In the genomic region with DNA sequence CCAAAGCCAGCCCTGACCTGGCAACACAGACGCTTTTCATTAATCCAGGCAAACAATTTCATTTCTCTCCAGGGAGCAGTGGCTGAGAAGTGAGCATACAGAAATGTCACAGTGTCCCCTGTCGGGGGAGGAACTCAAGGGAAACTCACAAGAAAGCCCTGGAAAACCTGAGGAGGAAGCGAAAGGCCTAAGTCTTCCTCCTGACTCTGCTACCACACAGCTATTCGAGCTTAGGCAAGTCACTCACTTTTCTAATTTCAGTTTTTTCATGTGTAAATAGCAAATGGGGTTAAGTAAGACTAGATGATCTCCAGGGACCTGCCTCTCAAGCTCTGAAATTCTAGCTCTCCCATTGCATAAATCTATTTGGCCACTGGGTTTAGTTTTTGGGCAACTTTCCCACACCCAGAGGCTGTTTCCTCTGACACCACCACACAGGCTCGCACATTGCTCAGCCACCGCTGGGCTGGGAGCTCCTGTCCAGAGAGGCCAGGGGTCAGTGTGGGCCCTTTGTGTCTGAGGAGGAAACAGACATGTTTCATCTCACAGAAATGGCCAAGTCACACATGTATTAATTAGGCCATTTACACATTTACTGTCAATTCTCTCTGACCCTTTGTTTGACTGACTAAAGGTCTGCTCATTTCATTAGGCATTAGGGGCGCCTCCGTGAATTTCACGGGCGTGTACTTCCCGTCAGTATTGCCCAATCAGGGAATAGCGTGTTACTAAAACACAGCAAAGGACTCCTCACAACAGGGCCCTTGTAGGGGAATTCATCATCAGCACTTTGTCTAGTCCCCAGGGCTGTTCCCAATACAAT, we compare ENCODE assay signal across 8 cellular contexts. TPM values are rescaled to one million over a fixed set of nuclear protein-coding genes. Genes with fewer than 3 reads are reported as not detected.
DNase-seq lines count a peak whose midpoint lies in the region; ATAC-seq and TF ChIP-seq lines count a peak whose summit lies in the region.

No MANE protein-coding gene starts in this region.

- TF ChIP-seq EP300 in gastroesophageal sphincter (IDR thresholded peaks at IDR 0.05), result no peak

- CTCF ChIA-PET in activated CD4-positive, alpha-beta memory T cell treated with anti-CD3 and anti-CD28 coated beads, Interleukin-2, amount 10 ng/mL, durations not matched to agents 7 days and 5 days (lab: Charles Lee), result interaction anchor here (0.6 to 1.7 kb wide), 5 partner anchors 11 to 1458 kb away, joined by 3 to 4 read pairs (median 3); no protein-coding TSS in a partner anchor

- POLR2A ChIA-PET in activated CD4-positive, alpha-beta memory T cell treated with anti-CD3 and anti-CD28 coated beads, Interleukin-2, amount 10 ng/mL, durations not matched to agents 7 days and 5 days (lab: Charles Lee), result interaction anchor here (0.5 to 2.6 kb wide), 5 partner anchors 11 to 153 kb away, joined by 3 to 20 read pairs (median 3); partner anchors contain the start of gene PNMA1

- ATAC-seq in gastroesophageal sphincter, result peak; percentile 89
- no peak for ATAC-seq in HG02763 (IDR thresholded peaks at IDR 0.05; ENCODE audit: unreplicated experiment)

- peak in 3 of 4 experiments; percentile 28 to 60 (median 44) for TF ChIP-seq CTCF in gastroesophageal sphincter (IDR thresholded peaks at IDR 0.05)

- H3K4me3 ChIP-seq in BLaER1, result no peak overlapping the region
- no peak overlapping the region for H3K4me3 ChIP-seq in gastroesophageal sphincter
- no peak overlapping the region for H3K4me3 ChIP-seq in rectal smooth muscle tissue (ENCODE audit: low read length)

- no peak overlapping the region for H3K27ac ChIP-seq in BLaER1
- H3K27ac ChIP-seq in gastroesophageal sphincter, result peak overlapping the region; percentile 72 to 92 (median 84)
- peak overlapping the region; percentile 79 for H3K27ac ChIP-seq in rectal smooth muscle tissue (ENCODE audit: low read depth, low read length)

- 18 to 54% methylated on average over 4 to 5 of the region's 12 CpGs for WGBS in gastroesophageal sphincter (ENCODE audit: low coverage in 1 of 2), 2 donors

- peak overlapping the region; percentile 75 for H3K27ac Mint-ChIP-seq in activated CD4-positive, alpha-beta memory T cell treated with anti-CD3 and anti-CD28 coated beads, Interleukin-2, amount 10 ng/mL, durations not matched to agents 7 days and 5 days

- H3K9ac ChIP-seq in BLaER1 (peak overlapping the region; percentile 21), rectal smooth muscle tissue (ENCODE audit: low read length) (no peak overlapping the region)

- H3K27me3 Mint-ChIP-seq in activated CD4-positive, alpha-beta memory T cell treated with anti-CD3 and anti-CD28 coated beads, Interleukin-2, amount 10 ng/mL, durations not matched to agents 7 days and 5 days, result no peaks in the 10 kb centered on the region

- H3K9me3 ChIP-seq in BLaER1 (no peaks in the 10 kb centered on the region), gastroesophageal sphincter (no peaks in the 10 kb centered on the region)

- H3K4me1 Mint-ChIP-seq in activated CD4-positive, alpha-beta memory T cell treated with anti-CD3 and anti-CD28 coated beads, Interleukin-2, amount 10 ng/mL, durations not matched to agents 7 days and 5 days, result peaks cover 37% of the 10 kb centered on the region

- no peak overlapping the region for H3K4me2 ChIP-seq in BLaER1

- H3K27me3 ChIP-seq in BLaER1, result no peaks in the 10 kb centered on the region
- H3K27me3 ChIP-seq in gastroesophageal sphincter, result no peaks in the 10 kb centered on the region
- no peaks in the 10 kb centered on the region for H3K27me3 ChIP-seq in rectal smooth muscle tissue (ENCODE audit: control insufficient read depth, insufficient read depth, low read length)

- no peak overlapping the region for H3K4me3 Mint-ChIP-seq in activated CD4-positive, alpha-beta memory T cell treated with anti-CD3 and anti-CD28 coated beads, Interleukin-2, amount 10 ng/mL, durations not matched to agents 7 days and 5 days

- H3K36me3 ChIP-seq in BLaER1 (peaks cover 99% of the 10 kb centered on the region), gastroesophageal sphincter (peaks cover 0 to 84% of the 10 kb centered on the region in 2 donors), rectal smooth muscle tissue (ENCODE audit: control insufficient read depth, insufficient read depth, low read length) (peaks cover 61% of the 10 kb centered on the region)

- H4K20me1 ChIP-seq in BLaER1, result peaks cover 57% of the 10 kb centered on the region

- TF ChIP-seq POLR2A in gastroesophageal sphincter (IDR thresholded peaks at IDR 0.05), result peak; percentile 27 to 34

- H3K4me1 ChIP-seq in BLaER1 (peaks cover 30% of the 10 kb centered on the region), gastroesophageal sphincter (peaks cover 5 to 82% (median 57%) of the 10 kb centered on the region in 3 donors), rectal smooth muscle tissue (ENCODE audit: control insufficient read depth, insufficient read depth, low read length) (peaks cover 31% of the 10 kb centered on the region)

- peak; percentile 72 for DNase-seq in HK-2 (ENCODE audit: unreplicated experiment)
- no peak for DNase-seq in activated CD4-positive, alpha-beta memory T cell treated with anti-CD3 and anti-CD28 coated beads, Interleukin-2, amount 10 ng/mL, durations not matched to agents 7 days and 5 days
- DNase-seq in NCI-H345 treated with DMSO at 0.1 percent for 48 hours (lab: John Stamatoyannopoulos, UW; ENCODE audit: unreplicated experiment), result no peak
- no peak for DNase-seq in kidney glomerular epithelial cell (lab: John Stamatoyannopoulos, UW)

- peaks cover 78% of the 10 kb centered on the region for H3K36me3 Mint-ChIP-seq in activated CD4-positive, alpha-beta memory T cell treated with anti-CD3 and anti-CD28 coated beads, Interleukin-2, amount 10 ng/mL, durations not matched to agents 7 days and 5 days (ENCODE audit: low read depth)

- no peaks in the 10 kb centered on the region for H3K9me3 Mint-ChIP-seq in activated CD4-positive, alpha-beta memory T cell treated with anti-CD3 and anti-CD28 coated beads, Interleukin-2, amount 10 ng/mL, durations not matched to agents 7 days and 5 days

RNA-seq across cellular contexts. Expression of gene PNMA1, which starts 9.8 kb away (rescaled TPM):
- 10 to 100 TPM; 28.2 to 30.0 TPM for total RNA-seq in activated CD4-positive, alpha-beta memory T cell treated with anti-CD3 and anti-CD28 coated beads, Interleukin-2, amount 10 ng/mL, durations not matched to agents 7 days and 5 days
- 10 to 100 TPM; 41.7 to 95.2 (median 47.6) TPM for total RNA-seq in gastroesophageal sphincter
